Comparison of ENCODE assay signal across 26 cellular contexts in the genomic region with DNA sequence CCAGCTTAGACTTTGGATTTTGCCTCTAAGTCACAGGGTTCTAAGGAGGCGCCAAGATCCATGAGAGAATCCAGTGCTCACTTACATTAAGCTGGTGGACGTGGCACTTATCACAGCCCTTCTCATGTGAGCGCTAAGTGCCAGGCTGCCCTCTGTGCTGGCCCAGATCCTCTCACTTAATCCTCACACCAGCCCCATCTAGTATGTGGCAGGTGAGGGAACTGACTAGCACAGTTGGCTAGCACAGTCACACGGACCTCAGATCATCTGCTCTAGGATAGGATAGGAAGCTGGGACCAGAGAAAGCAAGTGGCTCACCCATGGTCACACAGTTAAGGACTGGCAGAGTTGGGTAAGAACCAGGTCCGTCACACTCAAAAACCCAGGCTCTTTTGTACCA. TPM values are rescaled to one million over a fixed set of nuclear protein-coding genes. Genes with fewer than 3 reads are reported as not detected.
A peak's percentile ranks its signal among the peaks of the same experiment; 100 is the strongest.
DNase-seq lines count a peak whose midpoint lies in the region; ATAC-seq, FAIRE-seq and TF ChIP-seq lines count a peak whose summit lies in the region.
"Had no signal": no experiment of that assay in that cellular context is flagged by ENCODE, and none has a peak within 500 bp of the region (broad histone marks: within the 10 kb centered on the region; RNA-seq: fewer than 3 reads in every experiment).

No MANE protein-coding gene starts in this region.

- peaks cover 13% of the 10 kb centered on the region for H3K4me1 Mint-ChIP-seq in activated CD4-positive, alpha-beta memory T cell treated with anti-CD3 and anti-CD28 coated beads, Interleukin-2, amount 10 ng/mL, durations not matched to agents 7 days and 5 days

- WGBS in A549 (ENCODE audit: missing lambda C conversion rate): 65% methylated on average over 4 of the region's 5 CpGs
- WGBS in neuronal stem cell (ENCODE audit: extremely low coverage in 2 of 2, insufficient read length in 2 of 2, insufficient replicate concordance in 1 of 2), 2 donors: no CpG with 5 or more reads among the region's 5 CpGs

- H4K91ac ChIP-seq in neuronal stem cell (ENCODE audit: low read depth, low read length, poor library complexity): peak overlapping the region; percentile 9

- H3K4me2 ChIP-seq in A549 (peak overlapping the region; percentile 92), neuronal stem cell (ENCODE audit: insufficient read depth, low read length, poor library complexity, severe bottlenecking) (no peak overlapping the region)
- H3K4me2 ChIP-seq: BLaER1 had no signal

- H3K4me3 ChIP-seq in A549 (peak overlapping the region; percentile 79), fibroblast of the aortic adventitia (ENCODE audit: low read depth, low read length) (peak overlapping the region; percentile 13), neuronal stem cell (ENCODE audit: low read length in 2 of 2) (no peak overlapping the region)
- H3K4me3 ChIP-seq: BLaER1, coronary artery, prostate gland had no signal

- H3K9ac ChIP-seq in neuronal stem cell (ENCODE audit: low read depth, low read length, poor library complexity): no peak overlapping the region
- H3K9ac ChIP-seq: BLaER1 had no signal

- TF ChIP-seq POLR2A in A549 (IDR thresholded peaks at IDR 0.05; ENCODE audit: low read length): no peak

- no peak for ATAC-seq in A549
- ATAC-seq: left cardiac atrium; PC-3; stimulated activated naive CD8-positive, alpha-beta T cell treated with anti-CD3 and anti-CD28 coated beads, Interleukin-15, amount 100 ng/mL, for 72 hours had no signal

- TF ChIP-seq EP300 in A549 (IDR thresholded peaks at IDR 0.05): no peak

- no peaks in the 10 kb centered on the region for H3K36me3 Mint-ChIP-seq in activated CD4-positive, alpha-beta memory T cell treated with anti-CD3 and anti-CD28 coated beads, Interleukin-2, amount 10 ng/mL, durations not matched to agents 7 days and 5 days (ENCODE audit: low read depth)

- CTCF ChIA-PET in A549 (lab: Yijun Ruan, JAX): interaction anchor here (1.0 to 1.8 kb wide), 2 partner anchors 34 to 543 kb away, joined by 3 to 13 read pairs; no protein-coding TSS in a partner anchor
- CTCF ChIA-PET in activated CD4-positive, alpha-beta memory T cell treated with anti-CD3 and anti-CD28 coated beads, Interleukin-2, amount 10 ng/mL, durations not matched to agents 7 days and 5 days (lab: Charles Lee): interaction anchor here (1.3 kb wide), 1 partner anchor 32 kb away, joined by 3 read pairs; no protein-coding TSS in a partner anchor

- POLR2A ChIA-PET in A549 (lab: Yijun Ruan, JAX): interaction anchor here (0.5 to 1.0 kb wide), 4 partner anchors 12 to 34 kb away, joined by 3 to 7 read pairs (median 6); no protein-coding TSS in a partner anchor
- POLR2A ChIA-PET in activated CD4-positive, alpha-beta memory T cell treated with anti-CD3 and anti-CD28 coated beads, Interleukin-2, amount 10 ng/mL, durations not matched to agents 7 days and 5 days (lab: Charles Lee): no interaction called here

- H3K4me3 Mint-ChIP-seq in activated CD4-positive, alpha-beta memory T cell treated with anti-CD3 and anti-CD28 coated beads, Interleukin-2, amount 10 ng/mL, durations not matched to agents 7 days and 5 days: no peak overlapping the region
- H3K4me3 Mint-ChIP-seq: activated T-cell treated with anti-CD3 and anti-CD28 coated beads, Interleukin-2, amount 50 U/mL, for 24 hours; stimulated activated naive CD8-positive, alpha-beta T cell treated with anti-CD3 and anti-CD28 coated beads, Interleukin-15, amount 100 ng/mL, for 72 hours had no signal

- H3K9me3 ChIP-seq in A549 (no peaks in the 10 kb centered on the region), neuronal stem cell (replicated peaks in 1 of 2; ENCODE audit: control insufficient read depth in 2 of 2, insufficient read depth in 1 of 2, low read depth in 1 of 2, low read length in 2 of 2) (no peaks in the 10 kb centered on the region)
- H3K9me3 ChIP-seq: BLaER1, prostate gland had no signal

- H3K4me1 ChIP-seq in A549: peaks cover 58% of the 10 kb centered on the region
- H3K4me1 ChIP-seq in neuronal stem cell (ENCODE audit: control insufficient read depth in 2 of 2, insufficient read depth in 1 of 2, low read depth in 1 of 2, low read length in 2 of 2): peaks cover 3 to 10% of the 10 kb centered on the region in 2 donors
- H3K4me1 ChIP-seq: prostate gland had no signal

- no peak overlapping the region for H3K23ac ChIP-seq in neuronal stem cell (ENCODE audit: low read depth, low read length, poor library complexity)

- H3K18ac ChIP-seq in neuronal stem cell (ENCODE audit: low read length): no peak overlapping the region

- no peaks in the 10 kb centered on the region for H3K9me3 Mint-ChIP-seq in activated CD4-positive, alpha-beta memory T cell treated with anti-CD3 and anti-CD28 coated beads, Interleukin-2, amount 10 ng/mL, durations not matched to agents 7 days and 5 days
- H3K9me3 Mint-ChIP-seq: activated T-cell treated with anti-CD3 and anti-CD28 coated beads, Interleukin-2, amount 50 U/mL, for 24 hours; stimulated activated naive CD8-positive, alpha-beta T cell treated with anti-CD3 and anti-CD28 coated beads, Interleukin-15, amount 100 ng/mL, for 72 hours had no signal

- no peak overlapping the region for H3K14ac ChIP-seq in neuronal stem cell (ENCODE audit: low read length)

- no peak overlapping the region for H2BK5ac ChIP-seq in neuronal stem cell (ENCODE audit: low read length)

- H2BK15ac ChIP-seq in neuronal stem cell (ENCODE audit: low read length): no peak overlapping the region

- H2AFZ ChIP-seq in neuronal stem cell (ENCODE audit: low read length): no peak overlapping the region

- no peak for TF ChIP-seq RAD21 in A549 (conservative IDR thresholded peaks at IDR 0.05 in 1 of 2, IDR thresholded peaks at IDR 0.05 in 1 of 2)

- H2BK12ac ChIP-seq in neuronal stem cell (ENCODE audit: low read length): no peak overlapping the region

- no peak overlapping the region for H4K8ac ChIP-seq in neuronal stem cell (ENCODE audit: low read depth, low read length)

- peaks cover 0 to 11% (median 4%) of the 10 kb centered on the region in 3 experiments for H3K27me3 ChIP-seq in neuronal stem cell (ENCODE audit: control insufficient read depth in 3 of 3, insufficient read depth in 3 of 3, low read depth in 1 of 3, low read length in 3 of 3)

- FAIRE-seq in A549 (lab: Jason Lieb, UNC): no peak

- no peaks in the 10 kb centered on the region for H3K79me1 ChIP-seq in neuronal stem cell (ENCODE audit: low read depth, low read length)

- no peaks in the 10 kb centered on the region for H3K36me3 ChIP-seq in neuronal stem cell (replicated peaks in 1 of 2; ENCODE audit: control insufficient read depth in 2 of 2, insufficient read depth in 2 of 2, low read length in 2 of 2)
- H3K36me3 ChIP-seq: BLaER1, prostate gland had no signal

- H2AK5ac ChIP-seq in neuronal stem cell (ENCODE audit: low read depth, low read length): peak overlapping the region; percentile 40

- no peak overlapping the region for H3K27ac Mint-ChIP-seq in activated CD4-positive, alpha-beta memory T cell treated with anti-CD3 and anti-CD28 coated beads, Interleukin-2, amount 10 ng/mL, durations not matched to agents 7 days and 5 days
- H3K27ac Mint-ChIP-seq: activated T-cell treated with anti-CD3 and anti-CD28 coated beads, Interleukin-2, amount 50 U/mL, for 24 hours; stimulated activated naive CD8-positive, alpha-beta T cell treated with anti-CD3 and anti-CD28 coated beads, Interleukin-15, amount 100 ng/mL, for 72 hours had no signal

- H3K27ac ChIP-seq in A549 (peak overlapping the region; percentile 62 to 95), neuronal stem cell (replicated peaks; ENCODE audit: low read length) (no peak overlapping the region)
- H3K27ac ChIP-seq: BLaER1, coronary artery, prostate gland had no signal

- DNase-seq in A549 (ENCODE audit: low read depth in 1 of 2, low spot score in 1 of 2) (no peak), NCI-H524 treated with DMSO at 0.1 percent for 48 hours (lab: John Stamatoyannopoulos, UW) (peak; percentile 17), fibroblast of the aortic adventitia (ENCODE audit: low read depth) (no peak), neuronal stem cell (ENCODE audit: low spot score) (no peak), NCI-H187 (lab: John Stamatoyannopoulos, UW) (no peak), medulla oblongata (ENCODE audit: extremely low spot score) (no peak)
- DNase-seq in activated CD4-positive, alpha-beta memory T cell treated with anti-CD3 and anti-CD28 coated beads, Interleukin-2, amount 10 ng/mL, durations not matched to agents 7 days and 5 days: no peak
- DNase-seq in stimulated activated CD4-positive, alpha-beta T cell treated with anti-CD3 and anti-CD28 coated beads, Interleukin-12 subunit alpha, Interleukin-12 subunit beta, amount 100 ng/mL, for 4 hours: no peak
- DNase-seq: activated CD4-positive, alpha-beta T cell treated with anti-CD3 and anti-CD28 coated beads for 1 hour; activated naive CD4-positive, alpha-beta T cell treated with Interleukin-2 at 50 U/mL for 16 hours; activated T-cell treated with anti-CD3 and anti-CD28 coated beads, Interleukin-2, amount 50 U/mL, for 24 hours; amygdala; GOT3; IMR-90; left cardiac atrium; NCI-H1436 treated with DMSO at 0.1 percent for 48 hours; NCI-H2171 treated with DMSO at 0.1 percent for 48 hours; NCI-H69; PC-3; SHP77 treated with DMSO at 0.1 percent for 48 hours; stimulated activated naive CD8-positive, alpha-beta T cell treated with anti-CD3 and anti-CD28 coated beads, Interleukin-15, amount 100 ng/mL, for 72 hours; trophoblast cell had no signal

- peaks cover 19% of the 10 kb centered on the region for H3K27me3 Mint-ChIP-seq in activated CD4-positive, alpha-beta memory T cell treated with anti-CD3 and anti-CD28 coated beads, Interleukin-2, amount 10 ng/mL, durations not matched to agents 7 days and 5 days

- H2BK120ac ChIP-seq in neuronal stem cell (ENCODE audit: low read depth, low read length): no peak overlapping the region

- TF ChIP-seq CTCF in A549 (IDR thresholded peaks at IDR 0.05) (no peak), fibroblast of the aortic adventitia (IDR thresholded peaks at IDR 0.05; ENCODE audit: insufficient read depth, low read length) (no peak)

- no peak overlapping the region for H3K4ac ChIP-seq in neuronal stem cell (ENCODE audit: low read length)

RNA-seq across cellular contexts. Expression of a gene that starts 3.7 kb away (rescaled TPM):
- polyA plus RNA-seq in A549 (2011; rRNA removed): 97.7 and 129 TPM in 2 replicates
- 295 and 372 TPM in 2 replicates for polyA plus RNA-seq in A549 (2012; cell fraction: cytosol; rRNA removed)
- 385 and 449 TPM in 2 replicates for polyA plus RNA-seq in A549 (2012; cell fraction: nucleus; rRNA removed)
- 374 to 506 TPM (median 426 TPM) in 3 replicates for polyA plus RNA-seq in A549 (2017; fragmentation: RNase III; extraction: RNeasy Plus Mini Kit Qiagen cat#74134 plus additional on column Dnase treatment)
- polyA minus RNA-seq in A549 (2011; rRNA and poly(A)+ RNA removed): 71.2 and 79.3 TPM in 2 replicates
- 59.2 and 170 TPM in 2 replicates for total RNA-seq in fibroblast of the aortic adventitia (ENCODE audit: low replicate concordance)
- 5.1 TPM for polyA plus RNA-seq in neuronal stem cell (2013, experiment 1 of 2)
- 5.5 TPM for polyA plus RNA-seq in neuronal stem cell (2013, experiment 2 of 2)
- 1 to 10 TPM; 2.4 to 2.9 TPM for total RNA-seq in activated CD4-positive, alpha-beta memory T cell treated with anti-CD3 and anti-CD28 coated beads, Interleukin-2, amount 10 ng/mL, durations not matched to agents 7 days and 5 days
- polyA plus RNA-seq: neural cell had no signal

RNA-seq across cellular contexts. Expression of a gene that starts 15.4 kb away (rescaled TPM):
- polyA plus RNA-seq in A549 (2011; rRNA removed) (44.5 and 50.2 TPM in 2 replicates), A549 (2017; fragmentation: RNase III; extraction: RNeasy Plus Mini Kit Qiagen cat#74134 plus additional on column Dnase treatment) (94.4 to 99.1 TPM (median 98.1 TPM) in 3 replicates)
- 111 and 131 TPM in 2 replicates for polyA plus RNA-seq in A549 (2012; cell fraction: cytosol; rRNA removed)
- 252 and 280 TPM in 2 replicates for polyA plus RNA-seq in A549 (2012; cell fraction: nucleus; rRNA removed)
- polyA minus RNA-seq in A549 (2011; rRNA and poly(A)+ RNA removed): 92.2 and 97.7 TPM in 2 replicates
- 3.4 and 76.9 TPM in 2 replicates for total RNA-seq in fibroblast of the aortic adventitia (ENCODE audit: low replicate concordance)
- polyA plus RNA-seq in neuronal stem cell (2013, experiment 1 of 2): 43.8 TPM
- 41.6 TPM for polyA plus RNA-seq in neuronal stem cell (2013, experiment 2 of 2)
- total RNA-seq in activated CD4-positive, alpha-beta memory T cell treated with anti-CD3 and anti-CD28 coated beads, Interleukin-2, amount 10 ng/mL, durations not matched to agents 7 days and 5 days: 100 to 1,000 TPM; 190 to 195 TPM

Comparison
In these comparisons a context has a peak if more than half of its experiments do, and no peak if none do; other contexts are left out.
1. H3K4me3 ChIP-seq: peak in A549 (single experiment) and fibroblast of the aortic adventitia (single experiment); none in neuronal stem cell (0 of 2).
2. RNA of a gene that starts 3.7 kb away (total RNA-seq): 59.2 to 170 TPM in fibroblast of the aortic adventitia; 2.4 to 2.9 TPM in activated CD4-positive, alpha-beta memory T cell treated with anti-CD3 and anti-CD28 coated beads, Interleukin-2, amount 10 ng/mL, durations not matched to agents 7 days and 5 days; every median in the first group is over 10 times any median in the second.